In the genomic region with DNA sequence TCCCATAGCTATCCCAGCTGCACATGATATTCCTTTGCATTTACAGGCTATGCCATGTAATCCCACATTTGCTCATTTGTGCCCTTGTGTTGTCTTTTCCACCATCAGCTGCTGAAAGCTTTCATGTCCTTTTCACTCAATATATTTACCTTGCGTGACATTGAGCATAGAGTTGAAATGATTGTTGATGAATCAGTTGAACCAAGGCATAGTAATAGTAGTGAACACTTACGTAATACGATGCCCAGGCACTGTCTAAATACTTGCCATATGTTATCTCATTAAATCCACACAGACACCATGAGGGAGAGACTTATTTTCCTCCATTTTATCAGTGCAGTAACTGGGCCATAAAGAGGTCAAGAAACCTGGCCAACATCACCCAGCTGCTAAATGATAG, we compare ENCODE assay signal across 1 cellular context.
TF ChIP-seq lines count a peak whose summit lies in the region.

No MANE protein-coding gene starts in this region.

TF ChIP-seq in HepG2, 621 proteins besides CTCF, POLR2A, EP300 and RAD21 (continues in another document):
- TF ChIP-seq ARID3A (IDR thresholded peaks at IDR 0.05; ENCODE audit: low read depth, low read length): peak; percentile 82; the same call in 1 of the 2 replicates
- peak; percentile 33; the same call in 1 of the 2 replicates for TF ChIP-seq TFAP4 (IDR thresholded peaks at IDR 0.05; ENCODE audit: borderline replicate concordance, low read depth)
- peak; percentile 33; the same call in 1 of the 2 replicates for TF ChIP-seq ZGPAT (CRISPR knock-in tag; IDR thresholded peaks at IDR 0.05)
- no peak for TF ChIP-seq CERS6 (CRISPR knock-in tag; IDR thresholded peaks at IDR 0.05)
- no peak for TF ChIP-seq U2AF2 (IDR thresholded peaks at IDR 0.05; ENCODE audit: low read depth, low read length)
- no peak for TF ChIP-seq SOX13 (IDR thresholded peaks at IDR 0.05)
- TF ChIP-seq SOX13 (CRISPR knock-in tag; conservative IDR thresholded peaks at IDR 0.05 in 1 of 2, IDR thresholded peaks at IDR 0.05 in 1 of 2): peak in 1 of 2 experiments; percentile 64; a peak in 2 of 4 replicates
- no peak for TF ChIP-seq AHR (CRISPR knock-in tag; IDR thresholded peaks at IDR 0.05)
- no peak for TF ChIP-seq TFE3 (CRISPR knock-in tag; IDR thresholded peaks at IDR 0.05)
- no peak for TF ChIP-seq ZNF678 (CRISPR knock-in tag; IDR thresholded peaks at IDR 0.05)
- no peak for TF ChIP-seq ZNF749 (CRISPR knock-in tag; IDR thresholded peaks at IDR 0.05; ENCODE audit: borderline replicate concordance)
- no peak for TF ChIP-seq FOXP1 (IDR thresholded peaks at IDR 0.05)
- peak; percentile 43; the same call in 1 of the 2 replicates for TF ChIP-seq FOXP1 (CRISPR knock-in tag; IDR thresholded peaks at IDR 0.05)
- 0 out of 4 replicates have a peak, but pooled peaks of 1 of the 2 experiments have one; percentile 30 for TF ChIP-seq KLF16 (CRISPR knock-in tag; IDR thresholded peaks at IDR 0.05)
- TF ChIP-seq ZNF558 (CRISPR knock-in tag; IDR thresholded peaks at IDR 0.05; ENCODE audit: borderline replicate concordance): no peak
- no peak for TF ChIP-seq ZFYVE20 (CRISPR knock-in tag; IDR thresholded peaks at IDR 0.05; ENCODE audit: borderline replicate concordance, low read depth)
- TF ChIP-seq, protein P1, sequence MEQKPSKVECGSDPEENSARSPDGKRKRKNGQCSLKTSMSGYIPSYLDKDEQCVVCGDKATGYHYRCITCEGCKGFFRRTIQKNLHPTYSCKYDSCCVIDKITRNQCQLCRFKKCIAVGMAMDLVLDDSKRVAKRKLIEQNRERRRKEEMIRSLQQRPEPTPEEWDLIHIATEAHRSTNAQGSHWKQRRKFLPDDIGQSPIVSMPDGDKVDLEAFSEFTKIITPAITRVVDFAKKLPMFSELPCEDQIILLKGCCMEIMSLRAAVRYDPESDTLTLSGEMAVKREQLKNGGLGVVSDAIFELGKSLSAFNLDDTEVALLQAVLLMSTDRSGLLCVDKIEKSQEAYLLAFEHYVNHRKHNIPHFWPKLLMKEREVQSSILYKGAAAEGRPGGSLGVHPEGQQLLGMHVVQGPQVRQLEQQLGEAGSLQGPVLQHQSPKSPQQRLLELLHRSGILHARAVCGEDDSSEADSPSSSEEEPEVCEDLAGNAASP (CRISPR knock-in tag; IDR thresholded peaks at IDR 0.05; ENCODE audit: borderline replicate concordance): peak; percentile 71; the same call in 1 of the 2 replicates
- no peak for TF ChIP-seq ZNF225 (CRISPR knock-in tag; IDR thresholded peaks at IDR 0.05)
- no peak for TF ChIP-seq IKZF4 (CRISPR knock-in tag; IDR thresholded peaks at IDR 0.05; ENCODE audit: borderline replicate concordance, low read depth, not compliant biosample characterization)
- no peak for TF ChIP-seq ETV6 (CRISPR knock-in tag; conservative IDR thresholded peaks at IDR 0.05)
- TF ChIP-seq CEBPG (CRISPR knock-in tag; IDR thresholded peaks at IDR 0.05): peak; percentile 17; the same call in 1 of the 2 replicates
- TF ChIP-seq, protein P2, sequence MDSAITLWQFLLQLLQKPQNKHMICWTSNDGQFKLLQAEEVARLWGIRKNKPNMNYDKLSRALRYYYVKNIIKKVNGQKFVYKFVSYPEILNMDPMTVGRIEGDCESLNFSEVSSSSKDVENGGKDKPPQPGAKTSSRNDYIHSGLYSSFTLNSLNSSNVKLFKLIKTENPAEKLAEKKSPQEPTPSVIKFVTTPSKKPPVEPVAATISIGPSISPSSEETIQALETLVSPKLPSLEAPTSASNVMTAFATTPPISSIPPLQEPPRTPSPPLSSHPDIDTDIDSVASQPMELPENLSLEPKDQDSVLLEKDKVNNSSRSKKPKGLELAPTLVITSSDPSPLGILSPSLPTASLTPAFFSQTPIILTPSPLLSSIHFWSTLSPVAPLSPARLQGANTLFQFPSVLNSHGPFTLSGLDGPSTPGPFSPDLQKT (CRISPR knock-in tag; IDR thresholded peaks at IDR 0.05; ENCODE audit: borderline replicate concordance): no peak
- TF ChIP-seq ZNF556 (CRISPR knock-in tag; IDR thresholded peaks at IDR 0.05; ENCODE audit: borderline replicate concordance): no peak
- no peak for TF ChIP-seq ZNF432 (CRISPR knock-in tag; IDR thresholded peaks at IDR 0.05; ENCODE audit: borderline replicate concordance)
- no peak for TF ChIP-seq CHCHD3 (CRISPR knock-in tag; IDR thresholded peaks at IDR 0.05)
- TF ChIP-seq RARA (CRISPR knock-in tag; IDR thresholded peaks at IDR 0.05): peak; percentile 88
- peak; percentile 31; the same call in 1 of the 2 replicates for TF ChIP-seq RERE (CRISPR knock-in tag; IDR thresholded peaks at IDR 0.05; ENCODE audit: low read depth)
- TF ChIP-seq ZZZ3 (CRISPR knock-in tag; IDR thresholded peaks at IDR 0.05; ENCODE audit: borderline replicate concordance): no peak
- TF ChIP-seq PCBP1 (IDR thresholded peaks at IDR 0.05; ENCODE audit: borderline replicate concordance, low read depth, low read length): no peak
- TF ChIP-seq MED8 (CRISPR knock-in tag; IDR thresholded peaks at IDR 0.05; ENCODE audit: insufficient replicate concordance): no peak
- no peak for TF ChIP-seq CREB1 (IDR thresholded peaks at IDR 0.05)
- TF ChIP-seq CREB1 (CRISPR knock-in tag; IDR thresholded peaks at IDR 0.05): peak; percentile 30; the same call in 1 of the 2 replicates
- no peak for TF ChIP-seq DNMT1 (CRISPR knock-in tag; IDR thresholded peaks at IDR 0.05)
- TF ChIP-seq ZNF652 (CRISPR knock-in tag; IDR thresholded peaks at IDR 0.05; ENCODE audit: borderline replicate concordance, low read depth): no peak
- TF ChIP-seq FOXA3 (CRISPR knock-in tag; IDR thresholded peaks at IDR 0.05): peak; percentile 71
- 0 out of 2 replicates have a peak, but pooled peaks have one; percentile 29 for TF ChIP-seq BHLHE40 (IDR thresholded peaks at IDR 0.05; ENCODE audit: low read length)
- TF ChIP-seq KLF9 (CRISPR knock-in tag; IDR thresholded peaks at IDR 0.05; ENCODE audit: low read depth): no peak
- no peak for TF ChIP-seq SMARCC2 (IDR thresholded peaks at IDR 0.05)
- TF ChIP-seq MXI1 (IDR thresholded peaks at IDR 0.05; ENCODE audit: borderline replicate concordance, low read depth, low read length): 0 out of 3 replicates have a peak, but pooled peaks have one; percentile 59
- no peak for TF ChIP-seq SNAI1 (CRISPR knock-in tag; IDR thresholded peaks at IDR 0.05; ENCODE audit: borderline replicate concordance)
- peak; percentile 64 for TF ChIP-seq NCOA2 (CRISPR knock-in tag; IDR thresholded peaks at IDR 0.05)
- no peak for TF ChIP-seq ZNF451 (CRISPR knock-in tag; IDR thresholded peaks at IDR 0.05)
- no peak for TF ChIP-seq SALL2 (CRISPR knock-in tag; IDR thresholded peaks at IDR 0.05)
- TF ChIP-seq, protein P3, sequence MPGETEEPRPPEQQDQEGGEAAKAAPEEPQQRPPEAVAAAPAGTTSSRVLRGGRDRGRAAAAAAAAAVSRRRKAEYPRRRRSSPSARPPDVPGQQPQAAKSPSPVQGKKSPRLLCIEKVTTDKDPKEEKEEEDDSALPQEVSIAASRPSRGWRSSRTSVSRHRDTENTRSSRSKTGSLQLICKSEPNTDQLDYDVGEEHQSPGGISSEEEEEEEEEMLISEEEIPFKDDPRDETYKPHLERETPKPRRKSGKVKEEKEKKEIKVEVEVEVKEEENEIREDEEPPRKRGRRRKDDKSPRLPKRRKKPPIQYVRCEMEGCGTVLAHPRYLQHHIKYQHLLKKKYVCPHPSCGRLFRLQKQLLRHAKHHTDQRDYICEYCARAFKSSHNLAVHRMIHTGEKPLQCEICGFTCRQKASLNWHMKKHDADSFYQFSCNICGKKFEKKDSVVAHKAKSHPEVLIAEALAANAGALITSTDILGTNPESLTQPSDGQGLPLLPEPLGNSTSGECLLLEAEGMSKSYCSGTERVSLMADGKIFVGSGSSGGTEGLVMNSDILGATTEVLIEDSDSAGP (CRISPR knock-in tag; IDR thresholded peaks at IDR 0.05; ENCODE audit: borderline replicate concordance): no peak
